In the genomic region with DNA sequence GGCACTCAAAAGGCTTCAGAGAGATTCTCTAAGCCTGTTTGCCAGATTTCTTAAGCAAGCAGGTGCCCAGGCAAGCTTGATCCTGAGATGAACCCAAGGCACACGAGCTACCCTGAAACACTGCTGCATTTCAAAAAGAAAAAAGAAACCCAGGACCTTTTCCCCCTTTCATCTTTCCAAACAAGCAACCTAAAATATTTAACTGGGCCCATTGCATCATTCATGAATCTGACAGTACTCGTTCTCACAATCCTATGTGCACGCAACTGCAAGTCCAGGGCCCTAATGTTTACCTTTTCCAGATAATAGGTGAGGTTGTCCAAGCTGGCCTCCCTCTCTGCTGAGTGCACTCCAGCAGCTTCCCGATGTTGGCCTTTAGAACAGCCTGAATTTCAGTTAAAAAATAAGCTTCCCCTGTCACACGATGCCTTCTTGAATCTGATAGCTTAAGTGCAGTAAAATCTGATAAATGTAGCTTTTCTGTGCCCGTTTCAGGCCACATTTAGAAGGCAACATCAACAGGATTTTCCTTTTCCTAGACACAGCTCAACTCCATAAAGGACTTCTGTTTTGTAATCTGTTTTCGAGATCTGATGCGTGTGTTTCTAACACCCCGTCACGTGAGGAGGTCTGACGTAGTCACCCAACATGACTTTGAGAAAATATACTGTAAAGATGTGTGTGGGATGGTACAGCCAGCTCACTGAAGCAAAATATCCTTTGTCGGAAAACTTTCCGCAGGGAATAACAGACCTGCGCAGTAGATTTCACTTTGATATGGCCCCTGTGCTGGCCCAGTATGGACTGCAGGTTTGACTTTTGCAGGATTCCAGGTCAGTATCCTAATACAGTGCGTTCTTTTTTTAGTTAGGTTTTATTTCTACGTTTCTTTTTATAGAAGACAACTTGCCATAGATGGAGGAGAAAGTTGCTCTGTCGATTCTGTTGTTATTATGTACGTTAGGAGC, we compare ENCODE assay signal across 1 cellular context.
TF ChIP-seq lines count a peak whose summit lies in the region.

No MANE protein-coding gene starts in this region.

TF ChIP-seq in HepG2, 621 proteins besides CTCF, POLR2A, EP300 and RAD21 (continued from another document and continues in another):
- TF ChIP-seq, protein P1, sequence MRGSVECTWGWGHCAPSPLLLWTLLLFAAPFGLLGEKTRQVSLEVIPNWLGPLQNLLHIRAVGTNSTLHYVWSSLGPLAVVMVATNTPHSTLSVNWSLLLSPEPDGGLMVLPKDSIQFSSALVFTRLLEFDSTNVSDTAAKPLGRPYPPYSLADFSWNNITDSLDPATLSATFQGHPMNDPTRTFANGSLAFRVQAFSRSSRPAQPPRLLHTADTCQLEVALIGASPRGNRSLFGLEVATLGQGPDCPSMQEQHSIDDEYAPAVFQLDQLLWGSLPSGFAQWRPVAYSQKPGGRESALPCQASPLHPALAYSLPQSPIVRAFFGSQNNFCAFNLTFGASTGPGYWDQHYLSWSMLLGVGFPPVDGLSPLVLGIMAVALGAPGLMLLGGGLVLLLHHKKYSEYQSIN (CRISPR knock-in tag; IDR thresholded peaks at IDR 0.05; ENCODE audit: borderline replicate concordance) = no peak
- TF ChIP-seq, protein P2, sequence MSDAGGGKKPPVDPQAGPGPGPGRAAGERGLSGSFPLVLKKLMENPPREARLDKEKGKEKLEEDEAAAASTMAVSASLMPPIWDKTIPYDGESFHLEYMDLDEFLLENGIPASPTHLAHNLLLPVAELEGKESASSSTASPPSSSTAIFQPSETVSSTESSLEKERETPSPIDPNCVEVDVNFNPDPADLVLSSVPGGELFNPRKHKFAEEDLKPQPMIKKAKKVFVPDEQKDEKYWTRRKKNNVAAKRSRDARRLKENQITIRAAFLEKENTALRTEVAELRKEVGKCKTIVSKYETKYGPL (CRISPR knock-in tag; IDR thresholded peaks at IDR 0.05) = 0 out of 2 replicates have a peak, but pooled peaks have one; percentile 26
- TF ChIP-seq GATA4 (IDR thresholded peaks at IDR 0.05; ENCODE audit: borderline replicate concordance, low read depth) (peak; percentile 66; the same call in 1 of the 2 replicates), TOE1 (CRISPR knock-in tag; IDR thresholded peaks at IDR 0.05) (no peak), DMAP1 (CRISPR knock-in tag; IDR thresholded peaks at IDR 0.05) (peak; percentile 73), ZNF331 (CRISPR knock-in tag; IDR thresholded peaks at IDR 0.05) (peak; percentile 37; the same call in 1 of the 2 replicates), ISL2 (CRISPR knock-in tag; IDR thresholded peaks at IDR 0.05) (peak; percentile 95), ASH2L (IDR thresholded peaks at IDR 0.05; ENCODE audit: insufficient read length, low read depth, low read length) (peak; percentile 91), ZC3H13 (CRISPR knock-in tag; IDR thresholded peaks at IDR 0.05) (no peak), PTBP1 (IDR thresholded peaks at IDR 0.05; ENCODE audit: low read depth, low read length, poor library complexity, severe bottlenecking) (no peak), RORA (CRISPR knock-in tag; IDR thresholded peaks at IDR 0.05) (no peak), SRSF9 (IDR thresholded peaks at IDR 0.05; ENCODE audit: borderline replicate concordance, insufficient read depth, low read depth, low read length, poor library complexity, severe bottlenecking) (no peak), ZKSCAN1 (IDR thresholded peaks at IDR 0.05; ENCODE audit: low read length) (no peak), ZNF564 (CRISPR knock-in tag; IDR thresholded peaks at IDR 0.05) (no peak), RAD51 (IDR thresholded peaks at IDR 0.05; ENCODE audit: borderline replicate concordance) (no peak), KAT7 (CRISPR knock-in tag; IDR thresholded peaks at IDR 0.05; ENCODE audit: borderline replicate concordance) (0 out of 2 replicates have a peak, but pooled peaks have one; percentile 57), SMC3 (IDR thresholded peaks at IDR 0.05; ENCODE audit: low read length) (peak; percentile 18; the same call in 1 of the 2 replicates), ZNF772 (CRISPR knock-in tag; IDR thresholded peaks at IDR 0.05) (0 out of 2 replicates have a peak, but pooled peaks have one; percentile 56), ZNF775 (CRISPR knock-in tag; IDR thresholded peaks at IDR 0.05; ENCODE audit: borderline replicate concordance) (no peak), BRCA1 (CRISPR knock-in tag; IDR thresholded peaks at IDR 0.05) (peak; percentile 28; the same call in 1 of the 2 replicates), ZNF589 (CRISPR knock-in tag; conservative IDR thresholded peaks at IDR 0.05) (no peak), WIZ (CRISPR knock-in tag; IDR thresholded peaks at IDR 0.05) (no peak), KDM2A (CRISPR knock-in tag; IDR thresholded peaks at IDR 0.05; ENCODE audit: borderline replicate concordance, low read depth) (peak; percentile 16; the same call in 1 of the 2 replicates), SALL2 (CRISPR knock-in tag; IDR thresholded peaks at IDR 0.05) (0 out of 2 replicates have a peak, but pooled peaks have one; percentile 51), KDM4B (CRISPR knock-in tag; IDR thresholded peaks at IDR 0.05) (no peak), SP1 (IDR thresholded peaks at IDR 0.05) (no peak), SP1 (CRISPR knock-in tag; IDR thresholded peaks at IDR 0.05) (no peak), NFKBIZ (CRISPR knock-in tag; IDR thresholded peaks at IDR 0.05) (no peak), MYC (CRISPR knock-in tag; IDR thresholded peaks at IDR 0.05; ENCODE audit: borderline replicate concordance) (peak; percentile 51; the same call in 1 of the 2 replicates), CREM (IDR thresholded peaks at IDR 0.05) (peak; percentile 76), CREM (CRISPR knock-in tag; IDR thresholded peaks at IDR 0.05) (no peak), ZFP36 (IDR thresholded peaks at IDR 0.05; ENCODE audit: borderline replicate concordance, low read depth, low read length, partially characterized antibody) (no peak)
- TF ChIP-seq, protein P3, sequence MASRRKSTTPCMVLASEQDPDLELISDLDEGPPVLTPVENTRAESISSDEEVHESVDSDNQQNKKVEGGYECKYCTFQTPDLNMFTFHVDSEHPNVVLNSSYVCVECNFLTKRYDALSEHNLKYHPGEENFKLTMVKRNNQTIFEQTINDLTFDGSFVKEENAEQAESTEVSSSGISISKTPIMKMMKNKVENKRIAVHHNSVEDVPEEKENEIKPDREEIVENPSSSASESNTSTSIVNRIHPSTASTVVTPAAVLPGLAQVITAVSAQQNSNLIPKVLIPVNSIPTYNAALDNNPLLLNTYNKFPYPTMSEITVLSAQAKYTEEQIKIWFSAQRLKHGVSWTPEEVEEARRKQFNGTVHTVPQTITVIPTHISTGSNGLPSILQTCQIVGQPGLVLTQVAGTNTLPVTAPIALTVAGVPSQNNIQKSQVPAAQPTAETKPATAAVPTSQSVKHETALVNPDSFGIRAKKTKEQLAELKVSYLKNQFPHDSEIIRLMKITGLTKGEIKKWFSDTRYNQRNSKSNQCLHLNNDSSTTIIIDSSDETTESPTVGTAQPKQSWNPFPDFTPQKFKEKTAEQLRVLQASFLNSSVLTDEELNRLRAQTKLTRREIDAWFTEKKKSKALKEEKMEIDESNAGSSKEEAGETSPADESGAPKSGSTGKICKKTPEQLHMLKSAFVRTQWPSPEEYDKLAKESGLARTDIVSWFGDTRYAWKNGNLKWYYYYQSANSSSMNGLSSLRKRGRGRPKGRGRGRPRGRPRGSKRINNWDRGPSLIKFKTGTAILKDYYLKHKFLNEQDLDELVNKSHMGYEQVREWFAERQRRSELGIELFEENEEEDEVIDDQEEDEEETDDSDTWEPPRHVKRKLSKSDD (CRISPR knock-in tag; IDR thresholded peaks at IDR 0.05; ENCODE audit: low read depth) = peak; percentile 26; the same call in 1 of the 2 replicates
- TF ChIP-seq, protein P4, sequence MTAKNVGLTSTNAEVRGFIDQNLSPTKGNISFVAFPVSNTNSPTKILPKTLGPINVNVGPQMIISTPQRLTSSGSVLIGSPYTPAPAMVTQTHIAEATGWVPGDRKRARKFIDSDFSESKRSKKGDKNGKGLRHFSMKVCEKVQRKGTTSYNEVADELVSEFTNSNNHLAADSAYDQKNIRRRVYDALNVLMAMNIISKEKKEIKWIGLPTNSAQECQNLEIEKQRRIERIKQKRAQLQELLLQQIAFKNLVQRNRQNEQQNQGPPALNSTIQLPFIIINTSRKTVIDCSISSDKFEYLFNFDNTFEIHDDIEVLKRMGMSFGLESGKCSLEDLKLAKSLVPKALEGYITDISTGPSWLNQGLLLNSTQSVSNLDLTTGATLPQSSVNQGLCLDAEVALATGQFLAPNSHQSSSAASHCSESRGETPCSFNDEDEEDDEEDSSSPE (CRISPR knock-in tag; IDR thresholded peaks at IDR 0.05) = no peak; the same call in 1 of the 2 replicates
- TF ChIP-seq, protein P5, sequence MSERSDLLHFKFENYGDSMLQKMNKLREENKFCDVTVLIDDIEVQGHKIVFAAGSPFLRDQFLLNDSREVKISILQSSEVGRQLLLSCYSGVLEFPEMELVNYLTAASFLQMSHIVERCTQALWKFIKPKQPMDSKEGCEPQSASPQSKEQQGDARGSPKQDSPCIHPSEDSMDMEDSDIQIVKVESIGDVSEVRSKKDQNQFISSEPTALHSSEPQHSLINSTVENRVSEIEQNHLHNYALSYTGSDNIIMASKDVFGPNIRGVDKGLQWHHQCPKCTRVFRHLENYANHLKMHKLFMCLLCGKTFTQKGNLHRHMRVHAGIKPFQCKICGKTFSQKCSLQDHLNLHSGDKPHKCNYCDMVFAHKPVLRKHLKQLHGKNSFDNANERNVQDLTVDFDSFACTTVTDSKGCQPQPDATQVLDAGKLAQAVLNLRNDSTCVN (CRISPR knock-in tag; IDR thresholded peaks at IDR 0.05; ENCODE audit: borderline replicate concordance) = peak; percentile 36; the same call in 1 of the 2 replicates
- TF ChIP-seq, protein P6, sequence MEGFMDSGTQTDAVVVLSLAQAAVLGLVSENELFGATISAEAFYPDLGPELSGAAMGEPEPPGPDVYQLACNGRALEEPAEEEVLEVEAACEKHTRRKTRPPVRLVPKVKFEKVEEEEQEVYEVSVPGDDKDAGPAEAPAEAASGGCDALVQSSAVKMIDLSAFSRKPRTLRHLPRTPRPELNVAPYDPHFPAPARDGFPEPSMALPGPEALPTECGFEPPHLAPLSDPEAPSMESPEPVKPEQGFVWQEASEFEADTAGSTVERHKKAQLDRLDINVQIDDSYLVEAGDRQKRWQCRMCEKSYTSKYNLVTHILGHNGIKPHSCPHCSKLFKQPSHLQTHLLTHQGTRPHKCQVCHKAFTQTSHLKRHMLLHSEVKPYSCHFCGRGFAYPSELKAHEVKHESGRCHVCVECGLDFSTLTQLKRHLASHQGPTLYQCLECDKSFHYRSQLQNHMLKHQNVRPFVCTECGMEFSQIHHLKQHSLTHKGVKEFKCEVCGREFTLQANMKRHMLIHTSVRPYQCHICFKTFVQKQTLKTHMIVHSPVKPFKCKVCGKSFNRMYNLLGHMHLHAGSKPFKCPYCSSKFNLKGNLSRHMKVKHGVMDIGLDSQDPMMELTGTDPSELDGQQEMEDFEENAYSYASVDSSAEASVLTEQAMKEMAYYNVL (CRISPR knock-in tag; IDR thresholded peaks at IDR 0.05; ENCODE audit: borderline replicate concordance) = peak; percentile 82
- TF ChIP-seq, protein P7, sequence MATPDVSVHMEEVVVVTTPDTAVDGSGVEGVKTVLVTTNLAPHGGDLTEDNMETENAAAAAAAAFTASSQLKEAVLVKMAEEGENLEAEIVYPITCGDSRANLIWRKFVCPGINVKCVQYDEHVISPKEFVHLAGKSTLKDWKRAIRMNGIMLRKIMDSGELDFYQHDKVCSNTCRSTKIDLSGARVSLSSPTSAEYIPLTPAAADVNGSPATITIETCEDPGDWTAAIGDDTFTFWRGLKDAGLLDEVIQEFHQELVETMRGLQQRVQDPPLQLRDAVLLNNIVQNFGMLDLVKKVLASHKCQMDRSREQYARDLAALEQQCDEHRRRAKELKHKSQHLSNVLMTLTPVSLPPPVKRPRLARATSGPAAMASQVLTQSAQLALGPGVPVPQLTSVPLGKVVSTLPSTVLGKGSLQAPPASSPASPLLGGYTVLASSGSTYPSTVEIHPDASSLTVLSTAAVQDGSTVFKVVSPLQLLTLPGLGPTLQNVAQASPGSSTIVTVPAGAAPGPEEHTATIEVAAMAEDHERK (CRISPR knock-in tag; IDR thresholded peaks at IDR 0.05; ENCODE audit: low read depth) = no peak
- TF ChIP-seq, protein P8, sequence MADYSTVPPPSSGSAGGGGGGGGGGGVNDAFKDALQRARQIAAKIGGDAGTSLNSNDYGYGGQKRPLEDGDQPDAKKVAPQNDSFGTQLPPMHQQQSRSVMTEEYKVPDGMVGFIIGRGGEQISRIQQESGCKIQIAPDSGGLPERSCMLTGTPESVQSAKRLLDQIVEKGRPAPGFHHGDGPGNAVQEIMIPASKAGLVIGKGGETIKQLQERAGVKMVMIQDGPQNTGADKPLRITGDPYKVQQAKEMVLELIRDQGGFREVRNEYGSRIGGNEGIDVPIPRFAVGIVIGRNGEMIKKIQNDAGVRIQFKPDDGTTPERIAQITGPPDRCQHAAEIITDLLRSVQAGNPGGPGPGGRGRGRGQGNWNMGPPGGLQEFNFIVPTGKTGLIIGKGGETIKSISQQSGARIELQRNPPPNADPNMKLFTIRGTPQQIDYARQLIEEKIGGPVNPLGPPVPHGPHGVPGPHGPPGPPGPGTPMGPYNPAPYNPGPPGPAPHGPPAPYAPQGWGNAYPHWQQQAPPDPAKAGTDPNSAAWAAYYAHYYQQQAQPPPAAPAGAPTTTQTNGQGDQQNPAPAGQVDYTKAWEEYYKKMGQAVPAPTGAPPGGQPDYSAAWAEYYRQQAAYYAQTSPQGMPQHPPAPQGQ (CRISPR knock-in tag; IDR thresholded peaks at IDR 0.05; ENCODE audit: borderline replicate concordance) = no peak
- TF ChIP-seq, protein P9, sequence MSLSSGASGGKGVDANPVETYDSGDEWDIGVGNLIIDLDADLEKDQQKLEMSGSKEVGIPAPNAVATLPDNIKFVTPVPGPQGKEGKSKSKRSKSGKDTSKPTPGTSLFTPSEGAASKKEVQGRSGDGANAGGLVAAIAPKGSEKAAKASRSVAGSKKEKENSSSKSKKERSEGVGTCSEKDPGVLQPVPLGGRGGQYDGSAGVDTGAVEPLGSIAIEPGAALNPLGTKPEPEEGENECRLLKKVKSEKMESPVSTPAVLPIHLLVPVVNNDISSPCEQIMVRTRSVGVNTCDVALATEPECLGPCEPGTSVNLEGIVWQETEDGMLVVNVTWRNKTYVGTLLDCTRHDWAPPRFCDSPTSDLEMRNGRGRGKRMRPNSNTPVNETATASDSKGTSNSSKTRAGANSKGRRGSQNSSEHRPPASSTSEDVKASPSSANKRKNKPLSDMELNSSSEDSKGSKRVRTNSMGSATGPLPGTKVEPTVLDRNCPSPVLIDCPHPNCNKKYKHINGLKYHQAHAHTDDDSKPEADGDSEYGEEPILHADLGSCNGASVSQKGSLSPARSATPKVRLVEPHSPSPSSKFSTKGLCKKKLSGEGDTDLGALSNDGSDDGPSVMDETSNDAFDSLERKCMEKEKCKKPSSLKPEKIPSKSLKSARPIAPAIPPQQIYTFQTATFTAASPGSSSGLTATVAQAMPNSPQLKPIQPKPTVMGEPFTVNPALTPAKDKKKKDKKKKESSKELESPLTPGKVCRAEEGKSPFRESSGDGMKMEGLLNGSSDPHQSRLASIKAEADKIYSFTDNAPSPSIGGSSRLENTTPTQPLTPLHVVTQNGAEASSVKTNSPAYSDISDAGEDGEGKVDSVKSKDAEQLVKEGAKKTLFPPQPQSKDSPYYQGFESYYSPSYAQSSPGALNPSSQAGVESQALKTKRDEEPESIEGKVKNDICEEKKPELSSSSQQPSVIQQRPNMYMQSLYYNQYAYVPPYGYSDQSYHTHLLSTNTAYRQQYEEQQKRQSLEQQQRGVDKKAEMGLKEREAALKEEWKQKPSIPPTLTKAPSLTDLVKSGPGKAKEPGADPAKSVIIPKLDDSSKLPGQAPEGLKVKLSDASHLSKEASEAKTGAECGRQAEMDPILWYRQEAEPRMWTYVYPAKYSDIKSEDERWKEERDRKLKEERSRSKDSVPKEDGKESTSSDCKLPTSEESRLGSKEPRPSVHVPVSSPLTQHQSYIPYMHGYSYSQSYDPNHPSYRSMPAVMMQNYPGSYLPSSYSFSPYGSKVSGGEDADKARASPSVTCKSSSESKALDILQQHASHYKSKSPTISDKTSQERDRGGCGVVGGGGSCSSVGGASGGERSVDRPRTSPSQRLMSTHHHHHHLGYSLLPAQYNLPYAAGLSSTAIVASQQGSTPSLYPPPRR (CRISPR knock-in tag; IDR thresholded peaks at IDR 0.05; ENCODE audit: borderline replicate concordance) = peak; percentile 65; the same call in 1 of the 2 replicates
